Comparison of ENCODE assay signal across 17 cellular contexts in genomic region chr2:170087394-170087793, GRCh38.
"Had no signal": no experiment of that assay in that cellular context is flagged by ENCODE, and none has a peak within 500 bp of the region (broad histone marks: within the 10 kb centered on the region; RNA-seq: fewer than 3 reads in every experiment).

No MANE protein-coding gene starts in this region.

- H3K36me3 Mint-ChIP-seq: natural killer cell had no signal

- H3K9me3 ChIP-seq: body of pancreas had no signal

- H3K4me3 ChIP-seq: body of pancreas, left lung, tibial artery had no signal

- ATAC-seq: body of pancreas; left lung; natural killer cell; stimulated activated naive CD8-positive, alpha-beta T cell treated with anti-CD3 and anti-CD28 coated beads, Interleukin-15, amount 100 ng/mL, for 72 hours had no signal

- H3K27ac Mint-ChIP-seq: activated CD4-positive, alpha-beta memory T cell treated with anti-CD3 and anti-CD28 coated beads, Interleukin-2, amount 10 ng/mL, durations not matched to agents 7 days and 5 days; activated CD4-positive, alpha-beta T cell treated with anti-CD3 and anti-CD28 coated beads, Interleukin-2, amount 10 ng/mL, durations not matched to agents 24 days and 14 days; mesothelial cell of epicardium; natural killer cell; progenitor cell of endocrine pancreas; stimulated activated naive CD8-positive, alpha-beta T cell treated with anti-CD3 and anti-CD28 coated beads, Interleukin-15, amount 100 ng/mL, for 72 hours had no signal

- DNase-seq: activated CD4-positive, alpha-beta memory T cell treated with anti-CD3 and anti-CD28 coated beads, Interleukin-2, amount 10 ng/mL, durations not matched to agents 7 days and 5 days; activated CD4-positive, alpha-beta T cell treated with anti-CD3 and anti-CD28 coated beads, Interleukin-2, amount 10 ng/mL, durations not matched to agents 24 days and 14 days; activated effector memory CD4-positive, alpha-beta T cell treated with anti-CD3 and anti-CD28 coated beads, Interleukin-2, amount 50 U/mL, for 16 hours; activated naive CD4-positive, alpha-beta T cell treated with anti-CD3 and anti-CD28 coated beads, Interleukin-2, amount 50 U/mL, for 16 hours; anterior cingulate cortex; body of pancreas; foreskin fibroblast; left lung; mammary epithelial cell; natural killer cell; stimulated activated CD4-positive, alpha-beta T cell treated with anti-CD3 and anti-CD28 coated beads, Interleukin-1b, Interleukin-23, amount 100 ng/mL, for 48 hours; stimulated activated naive CD8-positive, alpha-beta T cell treated with anti-CD3 and anti-CD28 coated beads, Interleukin-15, amount 100 ng/mL, for 72 hours; tibial artery had no signal

- H3K9me3 Mint-ChIP-seq: activated CD4-positive, alpha-beta memory T cell treated with anti-CD3 and anti-CD28 coated beads, Interleukin-2, amount 10 ng/mL, durations not matched to agents 7 days and 5 days; activated CD4-positive, alpha-beta T cell treated with anti-CD3 and anti-CD28 coated beads, Interleukin-2, amount 10 ng/mL, durations not matched to agents 24 days and 14 days; natural killer cell had no signal

- H3K27ac ChIP-seq: body of pancreas, epithelial cell of prostate, left lung, tibial artery, VCaP had no signal

- H3K27me3 ChIP-seq: body of pancreas, left lung, tibial artery had no signal

- H3K4me1 ChIP-seq: body of pancreas, left lung had no signal
